In genomic region chr11:129738242-129738641, GRCh38 we compare ENCODE assay signal across 9 cellular contexts.
"Had no signal": no experiment of that assay in that cellular context is flagged by ENCODE, and none has a peak within 500 bp of the region (broad histone marks: within the 10 kb centered on the region; RNA-seq: fewer than 3 reads in every experiment).

No MANE protein-coding gene starts in this region.

- H3K9me3 ChIP-seq: HAP-1 had no signal

- H3K9me3 Mint-ChIP-seq: HFFc6 had no signal

- H3K27ac Mint-ChIP-seq: HFFc6 had no signal

- ATAC-seq: HCT116, K562 had no signal

- H3K4me1 ChIP-seq: HAP-1 had no signal

- H2AFZ ChIP-seq: GM23248 had no signal

- H3K4me3 ChIP-seq: GM23248, HAP-1, K562 had no signal

- H3K36me3 ChIP-seq: HAP-1 had no signal

- H3K4me3 Mint-ChIP-seq: HFFc6 had no signal

- FAIRE-seq: HTR-8/SVneo, K562 had no signal

- H3K27ac ChIP-seq: GM23248 had no signal

- H3K9ac ChIP-seq: GM23248 had no signal

- DNase-seq: GM23248, GOT3, H7, HFFc6, IMR-90 had no signal
